Comparison of ENCODE assay signal across 8 cellular contexts in genomic region chr14:103846569-103847438, GRCh38. TPM values are rescaled to one million over a fixed set of nuclear protein-coding genes. Genes with fewer than 3 reads are reported as not detected.
DNase-seq lines count a peak whose midpoint lies in the region; ATAC-seq and TF ChIP-seq lines count a peak whose summit lies in the region.

No MANE protein-coding gene starts in this region.

- TF ChIP-seq RAD21 in liver (IDR thresholded peaks at IDR 0.05): no peak

- ATAC-seq in CD4-positive, alpha-beta T cell (ENCODE audit: poor library complexity): peak; percentile 12
- peak; percentile 44 for ATAC-seq in GM19395 (IDR thresholded peaks at IDR 0.05; ENCODE audit: unreplicated experiment)
- ATAC-seq in HG03354 (IDR thresholded peaks at IDR 0.05; ENCODE audit: poor library complexity, severe bottlenecking, unreplicated experiment): peak; percentile 57
- peak; percentile 15 for ATAC-seq in T-helper 17 cell
- no peak for ATAC-seq in GM18870 (IDR thresholded peaks at IDR 0.05; ENCODE audit: unreplicated experiment)

- POLR2A ChIA-PET in CD4-positive, alpha-beta T cell (lab: Charles Lee): no interaction called here

- CTCF ChIA-PET in CD4-positive, alpha-beta T cell (lab: Charles Lee): no interaction called here

- H3K4me3 Mint-ChIP-seq in CD4-positive, alpha-beta T cell: peak overlapping the region; percentile 95
- peak overlapping the region; percentile 91 for H3K4me3 Mint-ChIP-seq in T-helper 17 cell
- peak overlapping the region; percentile 81 for H3K4me3 Mint-ChIP-seq in chondrocyte (ENCODE audit: unreplicated experiment)

- peak in 3 of 10 experiments; percentile 7 to 37 (median 12) for DNase-seq in CD4-positive, alpha-beta T cell
- DNase-seq in T-helper 17 cell (peak in 2 of 3 donors; percentile 29 to 33), chondrocyte (ENCODE audit: low spot score) (peak; percentile 83), stomach (peak; percentile 60)

- H3K27ac ChIP-seq in CD4-positive, alpha-beta T cell (ENCODE audit: low read depth, low read length): no peak overlapping the region
- H3K27ac ChIP-seq in liver (ENCODE audit: low read depth in 1 of 2, low read length in 2 of 2) (peak overlapping the region in 1 of 2 donors; percentile 51), stomach (peak overlapping the region; percentile 80 to 98 (median 88))

- intact Hi-C loops in CD4-positive, alpha-beta T cell (cut with DNase I, micrococcal nuclease): loop anchor here (1.0 to 5.0 kb wide), 6 partner anchors 25 to 280 kb away; partner anchors contain the start of gene KLC1 (in 1 of the 2)
- intact Hi-C loops in stomach (cut with DNase I; ENCODE audit: low total_unique reads): no loop called here

- no peaks in the 10 kb centered on the region for H3K36me3 ChIP-seq in liver (ENCODE audit: control insufficient read depth in 4 of 4, insufficient read depth in 3 of 4, low read depth in 1 of 4, low read length in 3 of 4)
- peaks cover 0 to 10% (median 3%) of the 10 kb centered on the region in 4 donors for H3K36me3 ChIP-seq in stomach

- no peaks in the 10 kb centered on the region for H3K9me3 ChIP-seq in CD4-positive, alpha-beta T cell (ENCODE audit: control insufficient read depth, low read length)
- H3K9me3 ChIP-seq in T-helper 17 cell (ENCODE audit: control insufficient read depth, low read length, poor library complexity, severe bottlenecking): no peaks in the 10 kb centered on the region
- no peaks in the 10 kb centered on the region for H3K9me3 ChIP-seq in liver (ENCODE audit: control insufficient read depth in 4 of 4, low read length in 3 of 4)
- H3K9me3 ChIP-seq in stomach: no peaks in the 10 kb centered on the region

- no peak for TF ChIP-seq POLR2A in stomach (IDR thresholded peaks at IDR 0.05)

- no peaks in the 10 kb centered on the region for H3K36me3 Mint-ChIP-seq in CD4-positive, alpha-beta T cell (ENCODE audit: low read depth)
- H3K36me3 Mint-ChIP-seq in T-helper 17 cell (ENCODE audit: low read depth) (no peaks in the 10 kb centered on the region), chondrocyte (ENCODE audit: low read depth) (no peaks in the 10 kb centered on the region)

- H3K4me1 Mint-ChIP-seq in CD4-positive, alpha-beta T cell (ENCODE audit: low read depth): peaks cover 23% of the 10 kb centered on the region
- H3K4me1 Mint-ChIP-seq in T-helper 17 cell: peaks cover 14% of the 10 kb centered on the region
- H3K4me1 Mint-ChIP-seq in chondrocyte (ENCODE audit: low read depth): peaks cover 9% of the 10 kb centered on the region

- peak overlapping the region; percentile 78 for H3K27ac Mint-ChIP-seq in CD4-positive, alpha-beta T cell
- H3K27ac Mint-ChIP-seq in T-helper 17 cell (peak overlapping the region; percentile 39), chondrocyte (ENCODE audit: unreplicated experiment) (no peak overlapping the region)

- peak overlapping the region; percentile 10 to 35 for H3K9ac ChIP-seq in liver (ENCODE audit: low read depth in 1 of 2, low read length in 2 of 2)

- no peaks in the 10 kb centered on the region for H3K27me3 Mint-ChIP-seq in CD4-positive, alpha-beta T cell
- no peaks in the 10 kb centered on the region for H3K27me3 Mint-ChIP-seq in T-helper 17 cell
- peaks cover 5% of the 10 kb centered on the region for H3K27me3 Mint-ChIP-seq in chondrocyte (ENCODE audit: low read depth)

- H3K4me1 ChIP-seq in liver (ENCODE audit: control insufficient read depth in 4 of 4, insufficient read depth in 4 of 4, low read length in 3 of 4): peaks cover 7 to 21% (median 14%) of the 10 kb centered on the region in 4 donors
- peaks cover 16 to 43% (median 29%) of the 10 kb centered on the region in 4 donors for H3K4me1 ChIP-seq in stomach

- no peaks in the 10 kb centered on the region for H3K27me3 ChIP-seq in CD4-positive, alpha-beta T cell (ENCODE audit: control insufficient read depth, insufficient read depth, low read length)
- H3K27me3 ChIP-seq in liver (ENCODE audit: control insufficient read depth in 4 of 4, insufficient read depth in 4 of 4, low read length in 3 of 4): no peaks in the 10 kb centered on the region
- H3K27me3 ChIP-seq in stomach: no peaks in the 10 kb centered on the region

- TF ChIP-seq CTCF in CD4-positive, alpha-beta T cell (IDR thresholded peaks at IDR 0.05): no peak
- TF ChIP-seq CTCF in chondrocyte (IDR thresholded peaks at IDR 0.05) (no peak), liver (IDR thresholded peaks at IDR 0.05; ENCODE audit: low read depth, low read length, missing input control) (no peak), stomach (IDR thresholded peaks at IDR 0.05) (no peak)

- H3K4me3 ChIP-seq in liver (ENCODE audit: low read depth in 1 of 3, low read length in 3 of 3) (peak overlapping the region; percentile 77 to 99 (median 80)), stomach (peak overlapping the region; percentile 74 to 83 (median 77))

- H3K9me3 Mint-ChIP-seq in CD4-positive, alpha-beta T cell: no peaks in the 10 kb centered on the region
- H3K9me3 Mint-ChIP-seq in chondrocyte (ENCODE audit: low read depth): no peaks in the 10 kb centered on the region

- no peak for TF ChIP-seq EP300 in stomach (IDR thresholded peaks at IDR 0.05)

- WGBS in liver: under 1% methylated on average over 93 of the region's 93 CpGs
- WGBS in stomach, 5 donors: 1 to 3% (median 1%) methylated on average over 18 to 90 of the region's 93 CpGs

TF ChIP-seq in liver, 16 proteins besides CTCF, POLR2A, EP300 and RAD21:
- TF ChIP-seq EGR1 (IDR thresholded peaks at IDR 0.05; ENCODE audit: low read depth in 2 of 2) (no peak), REST (IDR thresholded peaks at IDR 0.05) (no peak), ZBTB33 (IDR thresholded peaks at IDR 0.05) (no peak)

RNA-seq across cellular contexts. Expression of gene PPP1R13B, which starts 0.6 kb away (rescaled TPM):
- 10 to 100 TPM; 14.3 to 14.4 TPM for total RNA-seq in CD4-positive, alpha-beta T cell
- total RNA-seq in T-helper 17 cell (10 to 100 TPM; 18.2 to 22.6 TPM), chondrocyte (6.6 to 10.1 TPM (median 9.1 TPM) in 3 replicates), liver (10 to 100 TPM in 1 of 2 donors, 1 to 10 TPM in 1; 3.2 to 15.1 TPM), stomach (10 to 100 TPM; 16.7 to 84.0 (median 28.1) TPM)
- polyA plus RNA-seq in liver (1 to 10 TPM; 4.1 to 6.1 TPM), stomach (10 to 100 TPM; 10.8 to 15.5 (median 12.7) TPM)
